In the genomic region with DNA sequence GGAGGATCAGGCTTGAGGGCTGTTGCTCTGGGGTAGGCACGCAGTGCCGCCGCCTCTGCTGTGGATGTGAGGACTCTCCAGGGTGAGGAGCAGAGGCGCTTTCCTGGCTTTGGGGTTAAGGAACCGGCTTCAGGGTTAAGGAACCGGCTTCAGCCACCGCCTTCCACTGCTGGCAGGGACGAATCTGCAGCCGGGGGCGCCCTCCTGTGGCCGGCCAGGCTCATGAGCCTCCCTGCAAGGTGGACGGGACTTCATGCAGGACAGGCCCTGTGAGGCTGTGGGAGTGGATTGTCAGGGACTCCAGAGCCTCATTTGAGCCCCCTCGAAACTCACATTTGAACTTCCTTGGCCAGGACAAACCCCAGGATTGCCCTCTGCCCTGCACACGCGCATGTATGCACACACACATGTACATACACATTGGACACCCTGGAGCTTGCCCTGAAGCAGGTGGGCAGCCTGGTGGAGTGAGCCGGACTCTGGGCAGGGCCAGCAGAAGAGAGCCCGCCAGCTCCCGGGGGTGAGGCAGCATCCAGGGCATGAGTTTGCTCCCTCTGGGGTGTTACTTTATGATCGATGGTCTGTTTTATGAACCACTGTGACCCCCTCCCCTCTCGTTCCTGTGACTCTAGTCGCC, we compare ENCODE assay signal across 8 cellular contexts.
DNase-seq lines count a peak whose midpoint lies in the region; ATAC-seq and TF ChIP-seq lines count a peak whose summit lies in the region.

No MANE protein-coding gene starts in this region.

- H3K27ac Mint-ChIP-seq in CD4-positive, alpha-beta T cell = no peak overlapping the region

- H3K9ac ChIP-seq in OCI-LY3 (ENCODE audit: low read length) = no peak overlapping the region

- peak; percentile 54 for ATAC-seq in HG03280 (IDR thresholded peaks at IDR 0.05; ENCODE audit: unreplicated experiment)
- peak; percentile 58 to 85 (median 68) for ATAC-seq in right lobe of liver
- ATAC-seq in thoracic aorta (ENCODE audit: insufficient number of reproducible peaks, low FRiP score, low read depth) = no peak
- no peak for ATAC-seq in CD4-positive, alpha-beta T cell (ENCODE audit: poor library complexity)

- WGBS in right lobe of liver (ENCODE audit: insufficient coverage, low coverage, low lambda C conversion rate, missing lambda C conversion rate) = 60% methylated on average over 1 of the region's 21 CpGs

- peak; percentile 87 for DNase-seq in Ammon's horn (ENCODE audit: low spot score)
- peak; percentile 33 for DNase-seq in choroid plexus epithelial cell (ENCODE audit: low read depth)
- DNase-seq in right lobe of liver = peak in 2 of 3 donors; percentile 58 to 69
- no peak for DNase-seq in thoracic aorta (ENCODE audit: low spot score)
- no peak for DNase-seq in CD4-positive, alpha-beta T cell

- H3K4me3 ChIP-seq in OCI-LY3 (ENCODE audit: low read length) (no peak overlapping the region), choroid plexus epithelial cell (ENCODE audit: low read depth, low read length) (no peak overlapping the region), right lobe of liver (no peak overlapping the region), thoracic aorta (no peak overlapping the region)

- no peak for TF ChIP-seq POLR2A in right lobe of liver (IDR thresholded peaks at IDR 0.05)

- H3K4me2 ChIP-seq in OCI-LY3 (ENCODE audit: low read length) = no peak overlapping the region

- no peaks in the 10 kb centered on the region for H3K9me3 Mint-ChIP-seq in CD4-positive, alpha-beta T cell

- H3K79me2 ChIP-seq in OCI-LY3 (ENCODE audit: low read length) = no peaks in the 10 kb centered on the region

- H3K27ac ChIP-seq in OCI-LY3 (ENCODE audit: low read length) (no peak overlapping the region), right lobe of liver (no peak overlapping the region), thoracic aorta (no peak overlapping the region)
- no peak overlapping the region for H3K27ac ChIP-seq in CD4-positive, alpha-beta T cell (ENCODE audit: low read depth, low read length)

- peaks cover 31% of the 10 kb centered on the region for H4K20me1 ChIP-seq in OCI-LY3 (ENCODE audit: insufficient read depth, low read length)

- POLR2A ChIA-PET in CD4-positive, alpha-beta T cell (lab: Charles Lee) = no interaction called here

- H3K27me3 Mint-ChIP-seq in CD4-positive, alpha-beta T cell = peaks cover 33% of the 10 kb centered on the region

- intact Hi-C loops in right lobe of liver (cut with DNase I) = no loop called here
- intact Hi-C loops in CD4-positive, alpha-beta T cell (cut with DNase I, micrococcal nuclease) = no loop called here

- no peaks in the 10 kb centered on the region for H3K9me3 ChIP-seq in OCI-LY3 (ENCODE audit: insufficient read depth, low read length)
- H3K9me3 ChIP-seq in right lobe of liver = no peaks in the 10 kb centered on the region
- no peaks in the 10 kb centered on the region for H3K9me3 ChIP-seq in thoracic aorta
- H3K9me3 ChIP-seq in CD4-positive, alpha-beta T cell (ENCODE audit: control insufficient read depth, low read length) = no peaks in the 10 kb centered on the region

- no peaks in the 10 kb centered on the region for H3K36me3 ChIP-seq in OCI-LY3 (replicated peaks; ENCODE audit: low read depth, low read length)
- no peaks in the 10 kb centered on the region for H3K36me3 ChIP-seq in right lobe of liver
- no peaks in the 10 kb centered on the region for H3K36me3 ChIP-seq in thoracic aorta

- no peak overlapping the region for H2AFZ ChIP-seq in OCI-LY3 (ENCODE audit: low read depth, low read length)

- CTCF ChIA-PET in CD4-positive, alpha-beta T cell (lab: Charles Lee) = no interaction called here

- H3K27me3 ChIP-seq in OCI-LY3 (ENCODE audit: low read depth, low read length) (peaks cover 90% of the 10 kb centered on the region), right lobe of liver (no peaks in the 10 kb centered on the region), thoracic aorta (replicated peaks; ENCODE audit: insufficient read depth) (no peaks in the 10 kb centered on the region)
- H3K27me3 ChIP-seq in CD4-positive, alpha-beta T cell (ENCODE audit: control insufficient read depth, insufficient read depth, low read length) = no peaks in the 10 kb centered on the region

- H3K4me1 ChIP-seq in OCI-LY3 (ENCODE audit: low read length) (peaks cover 20% of the 10 kb centered on the region), right lobe of liver (no peaks in the 10 kb centered on the region), thoracic aorta (ENCODE audit: control insufficient read depth in 1 of 2, low read depth in 2 of 2) (peaks cover 9 to 40% of the 10 kb centered on the region in 2 donors)

- TF ChIP-seq CTCF in GM12873 (IDR thresholded peaks at IDR 0.05; ENCODE audit: insufficient read depth, low read depth, low read length, missing control alignments) (peak; percentile 91), OCI-LY3 (IDR thresholded peaks at IDR 0.05; ENCODE audit: low read depth, low read length) (peak; percentile 92), choroid plexus epithelial cell (conservative IDR thresholded peaks at IDR 0.05; ENCODE audit: low read depth, low read length) (peak; percentile 50), right lobe of liver (IDR thresholded peaks at IDR 0.05) (peak; percentile 39 to 76 (median 50)), thoracic aorta (IDR thresholded peaks at IDR 0.05) (peak; percentile 66)
- TF ChIP-seq CTCF in CD4-positive, alpha-beta T cell (IDR thresholded peaks at IDR 0.05) = no peak

- no peaks in the 10 kb centered on the region for H3K36me3 Mint-ChIP-seq in CD4-positive, alpha-beta T cell (ENCODE audit: low read depth)

- H3K4me1 Mint-ChIP-seq in CD4-positive, alpha-beta T cell (ENCODE audit: low read depth) = no peaks in the 10 kb centered on the region

- no peak overlapping the region for H3K4me3 Mint-ChIP-seq in CD4-positive, alpha-beta T cell

Comparison
In these comparisons a context has a peak if more than half of its experiments do, and no peak if none do; other contexts are left out.
1. DNase-seq: peak in Ammon's horn (single experiment), choroid plexus epithelial cell (single experiment) and right lobe of liver (2 of 3); none in thoracic aorta (single experiment) and CD4-positive, alpha-beta T cell (0 of 10).
2. ATAC-seq: peak in HG03280 (single experiment) and right lobe of liver (4 of 4); none in thoracic aorta (single experiment) and CD4-positive, alpha-beta T cell (single experiment).